In the genomic region with DNA sequence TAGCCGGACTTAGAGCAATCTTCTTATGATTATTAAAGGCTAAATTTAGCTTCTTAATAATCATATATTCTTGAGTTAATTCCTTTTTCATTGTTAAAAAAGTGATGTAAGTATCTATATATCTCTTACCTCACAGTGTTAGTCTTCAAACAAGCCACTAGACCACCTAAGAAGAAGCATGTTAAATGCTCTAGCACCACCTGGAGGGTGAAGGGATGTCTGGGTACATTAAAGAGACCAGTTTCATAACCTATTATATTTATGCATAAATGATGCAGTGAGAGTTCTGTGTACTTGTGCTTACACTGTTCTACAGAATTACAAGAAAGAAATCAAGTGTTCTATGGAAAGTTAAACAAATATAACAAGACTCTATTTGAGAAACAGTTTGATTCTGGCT, we compare ENCODE assay signal across 9 cellular contexts. TPM values are rescaled to one million over a fixed set of nuclear protein-coding genes. Genes with fewer than 3 reads are reported as not detected.
DNase-seq lines count a peak whose midpoint lies in the region; ATAC-seq and TF ChIP-seq lines count a peak whose summit lies in the region.
"Had no signal": no experiment of that assay in that cellular context is flagged by ENCODE, and none has a peak within 500 bp of the region (broad histone marks: within the 10 kb centered on the region; RNA-seq: fewer than 3 reads in every experiment).

No MANE protein-coding gene starts in this region.

- peak; percentile 40 for ATAC-seq in HG02798 (IDR thresholded peaks at IDR 0.05; ENCODE audit: poor library complexity, unreplicated experiment)
- no peak for ATAC-seq in GM19324 (IDR thresholded peaks at IDR 0.05; ENCODE audit: low FRiP score, unreplicated experiment)
- ATAC-seq in GM19023 (IDR thresholded peaks at IDR 0.05; ENCODE audit: unreplicated experiment), result no peak

- no peaks in the 10 kb centered on the region for H3F3A ChIP-seq in DOHH2 (ENCODE audit: control insufficient read depth, insufficient read depth)

- H3K9me2 ChIP-seq in DOHH2 (replicated peaks; ENCODE audit: control insufficient read depth, low read length) (no peaks in the 10 kb centered on the region), OCI-LY7 (ENCODE audit: insufficient read depth, low read length) (no peaks in the 10 kb centered on the region)

- H3K27me3 ChIP-seq in DOHH2 (ENCODE audit: control insufficient read depth, low read length), result no peaks in the 10 kb centered on the region
- H3K27me3 ChIP-seq in uterus, result no peaks in the 10 kb centered on the region
- H3K27me3 ChIP-seq: adrenal gland had no signal

- H3K27ac ChIP-seq in DOHH2 (ENCODE audit: low read depth, low read length) (no peak overlapping the region), OCI-LY7 (ENCODE audit: low read depth, low read length, poor library complexity, severe bottlenecking) (no peak overlapping the region), uterus (no peak overlapping the region)
- H3K27ac ChIP-seq: adrenal gland had no signal

- TF ChIP-seq CTCF in DOHH2 (IDR thresholded peaks at IDR 0.05; ENCODE audit: low read depth, low read length, poor library complexity, severe bottlenecking) (peak; percentile 30), OCI-LY7 (conservative IDR thresholded peaks at IDR 0.05; ENCODE audit: low read length) (peak; percentile 50), uterus (IDR thresholded peaks at IDR 0.05) (no peak)

- H3K9me3 ChIP-seq in DOHH2 (ENCODE audit: control insufficient read depth, insufficient read depth, low read length) (no peaks in the 10 kb centered on the region), OCI-LY7 (ENCODE audit: low read length) (no peaks in the 10 kb centered on the region), uterus (no peaks in the 10 kb centered on the region)
- H3K9me3 ChIP-seq: adrenal gland had no signal

- H3K79me2 ChIP-seq in DOHH2 (ENCODE audit: control insufficient read depth, low read length) (no peaks in the 10 kb centered on the region), OCI-LY7 (ENCODE audit: insufficient read depth, low read depth, low read length) (no peaks in the 10 kb centered on the region)

- TF ChIP-seq POLR2A in uterus (IDR thresholded peaks at IDR 0.05), result no peak

- H3K36me3 ChIP-seq in DOHH2 (ENCODE audit: control insufficient read depth, low read length), result no peaks in the 10 kb centered on the region
- no peaks in the 10 kb centered on the region for H3K36me3 ChIP-seq in OCI-LY7 (ENCODE audit: insufficient read depth, low read length)
- no peaks in the 10 kb centered on the region for H3K36me3 ChIP-seq in uterus
- H3K36me3 ChIP-seq: adrenal gland had no signal

- CTCF ChIA-PET in OCI-LY7 (lab: Charles Lee; ENCODE audit: unreplicated experiment), result no interaction called here

- H3K4me1 ChIP-seq in DOHH2 (ENCODE audit: control insufficient read depth, low read length) (no peaks in the 10 kb centered on the region), OCI-LY7 (ENCODE audit: insufficient read depth, low read length, poor library complexity, severe bottlenecking) (no peaks in the 10 kb centered on the region), uterus (no peaks in the 10 kb centered on the region)
- H3K4me1 ChIP-seq: adrenal gland had no signal

- H4K20me1 ChIP-seq in DOHH2 (ENCODE audit: control insufficient read depth, insufficient read depth, low read depth, low read length) (no peaks in the 10 kb centered on the region), OCI-LY7 (ENCODE audit: insufficient read depth, low read length) (no peaks in the 10 kb centered on the region)

- no peak overlapping the region for H3K4me3 ChIP-seq in DOHH2 (ENCODE audit: low read length)
- H3K4me3 ChIP-seq in OCI-LY7 (ENCODE audit: low read depth, low read length, poor library complexity, severe bottlenecking), result no peak overlapping the region
- no peak overlapping the region for H3K4me3 ChIP-seq in uterus
- H3K4me3 ChIP-seq: adrenal gland had no signal

- DNase-seq in OCI-LY7 (ENCODE audit: low spot score) (peak; percentile 1), iPS-NIHi7 (ENCODE audit: extremely low spot score) (peak; percentile 10), uterus (no peak)
- DNase-seq in stimulated activated naive CD4-positive, alpha-beta T cell treated with Interleukin-2 at 50 U/mL for 16 hours (lab: John Stamatoyannopoulos, UW), result no peak
- DNase-seq: adrenal gland had no signal

- no peak overlapping the region for H2AFZ ChIP-seq in OCI-LY7 (ENCODE audit: low read length)

- H3K4me2 ChIP-seq in DOHH2 (ENCODE audit: low read length), result no peak overlapping the region
- no peak overlapping the region for H3K4me2 ChIP-seq in OCI-LY7 (ENCODE audit: low read length)

- BruUV-seq in OCI-LY7 (replicated peaks; lab: Mats Ljungman, UMichigan), result no TSS peak

- intact Hi-C loops in OCI-LY7 (cut with micrococcal nuclease; ENCODE audit: unreplicated experiment) (no loop called here), uterus (cut with DNase I; ENCODE audit: low total_unique reads) (no loop called here)

- POLR2A ChIA-PET in OCI-LY7 (lab: Charles Lee), result no interaction called here

RNA-seq across cellular contexts. Expression of gene SLCO6A1, which starts 55.9 kb away (rescaled TPM):
- not detected in 2 replicates for total RNA-seq in OCI-LY7 (2014; rRNA removed; shearing (Covaris generic))
- not detected in 2 replicates for total RNA-seq in OCI-LY7 (2022)
- not detected for total RNA-seq in uterus
- total RNA-seq: adrenal gland had no signal

Comparison
In these comparisons a context has a peak if more than half of its experiments do, and no peak if none do; other contexts are left out.
1. CTCF ChIP-seq: peak in DOHH2 (single experiment) and OCI-LY7 (single experiment); none in uterus (0 of 4).
2. DNase-seq: peak in OCI-LY7 (single experiment) and iPS-NIHi7 (single experiment); none in uterus (0 of 2) and stimulated activated naive CD4-positive, alpha-beta T cell treated with Interleukin-2 at 50 U/mL for 16 hours (single experiment).